ENCODE assay signal across 22 cellular contexts in the genomic region with DNA sequence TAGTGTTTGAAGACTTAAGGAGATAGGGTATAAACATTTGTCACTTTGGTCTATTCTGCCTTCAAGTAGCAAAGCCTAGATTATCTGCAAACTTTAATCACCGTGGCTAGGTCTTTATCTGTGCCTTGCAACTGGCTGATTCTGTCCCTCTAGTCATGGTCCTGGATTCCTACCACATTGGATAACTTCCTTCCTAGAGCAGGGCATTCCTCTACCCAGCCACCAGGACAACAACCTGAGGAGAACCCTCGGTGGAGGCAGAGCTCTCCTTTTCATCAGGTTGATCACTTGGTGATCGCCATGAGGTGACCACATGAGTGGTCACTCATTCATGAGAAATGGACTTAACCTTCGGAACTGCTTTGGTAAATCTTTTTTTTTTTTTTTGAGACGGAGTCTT.
"Had no signal": no experiment of that assay in that cellular context is flagged by ENCODE, and none has a peak within 500 bp of the region (broad histone marks: within the 10 kb centered on the region; RNA-seq: fewer than 3 reads in every experiment).

No MANE protein-coding gene starts in this region.

- H3K4me1 ChIP-seq: SJSA1 had no signal

- H3K9me3 ChIP-seq: SJSA1 had no signal

- H3K4me3 ChIP-seq: SJSA1, SK-N-MC had no signal

- H3K36me3 ChIP-seq: SJSA1 had no signal

- H3K27me3 ChIP-seq: SJSA1 had no signal

- DNase-seq: IMR-90, Karpas-422, KG1, MM.1S, NCI-H1092 treated with DMSO at 0.1 percent for 48 hours, NCI-H1436, NCI-H187, NCI-H2029, NCI-H2081 treated with DMSO at 0.1 percent for 48 hours, NCI-H2171, NCI-H226, NCI-H446, NCI-H510A, NCI-H524 treated with DMSO at 0.1 percent for 48 hours, NCI-H69, NCI-H774, Right ventricle myocardium superior, RPMI8226, SIG-M5 had no signal

- FAIRE-seq: RCC 7860 had no signal

- H3K27ac ChIP-seq: SJSA1, SK-N-MC had no signal
